1 cellular context compared by ENCODE assay signal in genomic region chr14:102510616-102511520, GRCh38.
TF ChIP-seq lines count a peak whose summit lies in the region.

No MANE protein-coding gene starts in this region.

TF ChIP-seq in SK-N-SH, 30 proteins besides CTCF, POLR2A, EP300 and RAD21 (continued from another document):
- TF ChIP-seq, protein P1, sequence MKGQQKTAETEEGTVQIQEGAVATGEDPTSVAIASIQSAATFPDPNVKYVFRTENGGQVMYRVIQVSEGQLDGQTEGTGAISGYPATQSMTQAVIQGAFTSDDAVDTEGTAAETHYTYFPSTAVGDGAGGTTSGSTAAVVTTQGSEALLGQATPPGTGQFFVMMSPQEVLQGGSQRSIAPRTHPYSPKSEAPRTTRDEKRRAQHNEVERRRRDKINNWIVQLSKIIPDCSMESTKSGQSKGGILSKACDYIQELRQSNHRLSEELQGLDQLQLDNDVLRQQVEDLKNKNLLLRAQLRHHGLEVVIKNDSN (IDR thresholded peaks at IDR 0.05; ENCODE audit: borderline replicate concordance, low read depth): no peak
- TF ChIP-seq YY1 (IDR thresholded peaks at IDR 0.05; ENCODE audit: low read depth) (no peak), FOXJ3 (CRISPR knock-in tag; IDR thresholded peaks at IDR 0.05) (no peak), MEF2A (IDR thresholded peaks at IDR 0.05; ENCODE audit: borderline replicate concordance, low read depth) (no peak), FOSL2 (IDR thresholded peaks at IDR 0.05; ENCODE audit: borderline replicate concordance, low read depth) (no peak), RCOR1 (IDR thresholded peaks at IDR 0.05; ENCODE audit: low read length) (no peak), FOXM1 (IDR thresholded peaks at IDR 0.05; ENCODE audit: low read depth) (no peak)
TF ChIP-seq in SK-N-SH: peak in this region for 0.
